1 cellular context compared by ENCODE assay signal in genomic region chr14:106872619-106873446, GRCh38.
TF ChIP-seq lines count a peak whose summit lies in the region.

No MANE protein-coding gene starts in this region.

TF ChIP-seq in GM23338, 12 proteins besides CTCF, POLR2A, EP300 and RAD21 (continued from another document):
- TF ChIP-seq REST (IDR thresholded peaks at IDR 0.05; ENCODE audit: unreplicated experiment) (no peak), EZH2 (IDR thresholded peaks at IDR 0.05; ENCODE audit: low read depth, unreplicated experiment) (no peak)
